17 cellular contexts compared by ENCODE assay signal in the genomic region with DNA sequence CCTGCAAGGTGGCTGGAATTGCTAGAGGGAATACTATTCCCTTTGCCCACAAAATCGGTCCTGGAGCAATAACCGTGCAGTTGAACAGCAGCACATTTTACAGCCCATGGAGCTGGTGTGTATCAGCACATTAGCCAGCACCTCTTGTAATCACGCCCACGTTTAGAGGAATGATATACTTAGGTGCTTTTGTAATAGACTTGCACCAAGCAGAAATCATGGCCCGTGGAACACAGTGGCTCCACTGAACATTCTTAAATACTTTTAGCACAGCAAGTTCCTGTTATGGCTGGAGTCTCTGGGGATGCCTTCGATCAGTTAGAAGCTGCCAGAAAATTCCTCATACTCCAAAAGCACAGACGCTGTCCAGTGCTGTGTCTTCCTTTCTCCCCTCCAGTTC.
"Had no signal": no experiment of that assay in that cellular context is flagged by ENCODE, and none has a peak within 500 bp of the region (broad histone marks: within the 10 kb centered on the region; RNA-seq: fewer than 3 reads in every experiment).

No MANE protein-coding gene starts in this region.

- H3K4me1 ChIP-seq: SJCRH30 had no signal

- H3K4me3 ChIP-seq: MG63, SJCRH30 had no signal

- H3K27ac ChIP-seq: SJCRH30 had no signal

- DNase-seq: MG63, NCI-H1092, NCI-H1436, NCI-H187, NCI-H2029, NCI-H2081 treated with DMSO at 0.1 percent for 48 hours, NCI-H2171, NCI-H226, NCI-H446, NCI-H510A, NCI-H524 treated with DMSO at 0.1 percent for 48 hours, NCI-H69, NCI-H774, RPMI8226, SHP77 treated with DMSO at 0.1 percent for 48 hours, SJCRH30 had no signal

- H3K27me3 ChIP-seq: MG63, SJCRH30 had no signal

- H3K36me3 ChIP-seq: MG63, SJCRH30 had no signal

- ATAC-seq: SK-N-SH treated with all-trans-retinoic acid at 6 μM for 48 hours had no signal

- H3K9me3 ChIP-seq: MG63, SJCRH30 had no signal
